Comparison of ENCODE assay signal across 18 cellular contexts in the genomic region with DNA sequence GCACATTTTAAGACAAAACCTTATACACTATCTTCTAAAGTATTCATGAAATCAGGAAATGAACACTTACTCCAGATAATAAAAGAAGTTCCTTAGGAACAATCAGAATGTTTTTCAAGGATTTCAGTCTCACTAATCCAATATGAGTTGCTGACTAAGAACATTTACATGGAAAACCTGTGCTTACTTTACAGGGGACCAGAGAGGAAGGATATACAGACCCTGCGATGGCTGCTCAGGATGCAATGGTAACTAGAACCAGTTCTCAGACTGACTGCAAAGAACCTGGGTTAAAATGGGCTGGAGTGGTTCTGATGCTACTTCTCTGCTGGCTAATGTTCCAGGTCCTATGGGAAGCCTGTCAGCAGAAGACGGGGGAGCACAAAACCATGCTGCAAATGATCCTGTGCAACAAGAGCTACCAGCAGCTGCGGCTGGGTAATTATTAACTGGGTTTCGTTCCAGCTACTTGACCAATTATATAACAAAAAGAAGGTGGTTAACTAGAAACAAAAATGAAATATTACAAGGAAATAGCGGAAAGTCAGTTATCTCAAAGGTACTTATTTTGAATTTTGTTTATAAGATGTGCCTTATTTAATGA.
"Had no signal": no experiment of that assay in that cellular context is flagged by ENCODE, and none has a peak within 500 bp of the region (broad histone marks: within the 10 kb centered on the region; RNA-seq: fewer than 3 reads in every experiment).

No MANE protein-coding gene starts in this region.

- H3K9me3 ChIP-seq: esophagus squamous epithelium, lower lobe of right lung, right atrium auricular region, spleen had no signal

- H3K36me3 ChIP-seq: esophagus squamous epithelium, lower lobe of right lung, right atrium auricular region, spleen had no signal

- H3K4me3 ChIP-seq: dorsolateral prefrontal cortex, esophagus squamous epithelium, lower lobe of right lung, right atrium auricular region, spleen had no signal

- H3K4me1 ChIP-seq: esophagus squamous epithelium, lower lobe of right lung, parathyroid adenoma, right atrium auricular region, spleen had no signal

- H3K27me3 ChIP-seq: esophagus squamous epithelium, right atrium auricular region, spleen had no signal

- H3K9ac ChIP-seq: parathyroid adenoma had no signal

- H2AFZ ChIP-seq: parathyroid adenoma had no signal

- ATAC-seq: activated CD8-positive, alpha-beta memory T cell treated with anti-CD3 and anti-CD28 coated beads, Interleukin-2, amount 10 ng/mL, durations not matched to agents 7 days and 5 days; activated T-cell treated with anti-CD3 and anti-CD28 coated beads, Interleukin-2, amount 50 U/mL, for 4 hours; lower lobe of right lung had no signal

- H3K27ac ChIP-seq: dorsolateral prefrontal cortex, esophagus squamous epithelium, lower lobe of right lung, parathyroid adenoma, right atrium auricular region, spleen had no signal

- DNase-seq: activated CD4-positive, alpha-beta T cell treated with anti-CD3 and anti-CD28 coated beads, Interleukin-2, amount 50 U/mL, for 4 hours; activated CD4-positive, CD25-positive, alpha-beta regulatory T cell treated with anti-CD3 and anti-CD28 coated beads, Interleukin-2, amount 50 U/mL, for 72 hours; activated CD8-positive, alpha-beta memory T cell treated with anti-CD3 and anti-CD28 coated beads, Interleukin-2, amount 10 ng/mL, durations not matched to agents 7 days and 5 days; activated effector memory CD4-positive, alpha-beta T cell treated with anti-CD3 and anti-CD28 coated beads, Interleukin-2, amount 50 U/mL, for 16 hours; activated T-cell treated with anti-CD3 and anti-CD28 coated beads, Interleukin-2, amount 50 U/mL, for 4 hours; dorsolateral prefrontal cortex; esophagus squamous epithelium; foreskin fibroblast; lower lobe of right lung; midbrain; naive B cell; spleen; stimulated activated CD4-positive, alpha-beta T cell treated with anti-CD3 and anti-CD28 coated beads, Interleukin-1b, Interleukin-23, amount 100 ng/mL, for 48 hours; stimulated activated naive CD4-positive, alpha-beta T cell; substantia nigra; trophoblast cell had no signal
